In the genomic region with DNA sequence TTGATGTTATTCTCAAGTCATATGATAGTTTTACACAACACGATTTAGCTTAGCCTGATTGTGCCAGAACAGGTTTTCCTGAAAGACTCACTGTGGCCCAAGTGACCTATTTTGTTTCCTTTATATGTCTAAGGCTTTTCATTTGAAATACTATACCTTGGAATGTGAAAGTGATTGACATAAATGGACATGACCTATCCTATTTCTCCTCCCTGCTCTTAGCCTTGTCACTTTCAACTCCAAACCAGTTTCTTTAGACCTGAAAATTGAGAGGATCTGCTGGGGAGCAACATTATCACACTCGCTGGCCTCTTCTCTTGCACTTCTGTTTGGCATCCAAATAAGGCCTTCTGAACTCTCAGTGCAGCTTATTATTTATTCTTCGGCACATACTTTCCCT, we compare ENCODE assay signal across 20 cellular contexts.
DNase-seq lines count a peak whose midpoint lies in the region; ATAC-seq, FAIRE-seq and TF ChIP-seq lines count a peak whose summit lies in the region.
"Had no signal": no experiment of that assay in that cellular context is flagged by ENCODE, and none has a peak within 500 bp of the region (broad histone marks: within the 10 kb centered on the region; RNA-seq: fewer than 3 reads in every experiment).

No MANE protein-coding gene starts in this region.

- no peak for DNase-seq in astrocyte (ENCODE audit: low read depth)
- no peak for DNase-seq in neural progenitor cell (ENCODE audit: low spot score)
- DNase-seq in C1 segment of cervical spinal cord (lab: John Stamatoyannopoulos, UW) = no peak
- DNase-seq in HEK293T (ENCODE audit: extremely low spot score) = no peak
- no peak for DNase-seq in SW480 (ENCODE audit: low spot score)
- DNase-seq in activated CD4-positive, alpha-beta T cell treated with anti-CD3 and anti-CD28 coated beads, Interleukin-2, amount 10 ng/mL, durations not matched to agents 24 days and 14 days = no peak
- DNase-seq: activated CD4-positive, CD25-positive, alpha-beta regulatory T cell treated with anti-CD3 and anti-CD28 coated beads, Interleukin-2, amount 50 U/mL, for 72 hours; activated CD8-positive, alpha-beta memory T cell treated with anti-CD3 and anti-CD28 coated beads, Interleukin-2, amount 10 ng/mL, durations not matched to agents 7 days and 5 days; activated effector memory CD4-positive, alpha-beta T cell treated with Interleukin-2 at 50 U/mL for 16 hours; adrenal gland; naive B cell; NCI-H1417 treated with DMSO at 0.1 percent for 48 hours; Right ventricle myocardium superior; T1000 had no signal

- H2AFZ ChIP-seq in astrocyte (ENCODE audit: low read depth, low read length) (no peak overlapping the region), neural progenitor cell (replicated peaks) (no peak overlapping the region)
- H2AFZ ChIP-seq: parathyroid adenoma had no signal

- H3K36me3 ChIP-seq in astrocyte (ENCODE audit: insufficient read depth, low read length) = no peaks in the 10 kb centered on the region
- no peaks in the 10 kb centered on the region for H3K36me3 ChIP-seq in neural progenitor cell
- H3K36me3 ChIP-seq: adrenal gland, thoracic aorta had no signal

- FAIRE-seq in astrocyte (lab: Jason Lieb, UNC) = no peak
- FAIRE-seq: frontal cortex had no signal

- no peak overlapping the region for H3K9ac ChIP-seq in astrocyte (ENCODE audit: low read length)
- no peak overlapping the region for H3K9ac ChIP-seq in neural progenitor cell
- H3K9ac ChIP-seq: parathyroid adenoma had no signal

- H3K27me3 ChIP-seq in astrocyte (ENCODE audit: insufficient read depth, low read length) (no peaks in the 10 kb centered on the region), neural progenitor cell (no peaks in the 10 kb centered on the region)
- H3K27me3 ChIP-seq: adrenal gland had no signal

- no peaks in the 10 kb centered on the region for H3K9me3 Mint-ChIP-seq in astrocyte (ENCODE audit: unreplicated experiment)
- peaks cover 1% of the 10 kb centered on the region for H3K9me3 Mint-ChIP-seq in neural progenitor cell
- no peaks in the 10 kb centered on the region for H3K9me3 Mint-ChIP-seq in activated CD4-positive, alpha-beta T cell treated with anti-CD3 and anti-CD28 coated beads, Interleukin-2, amount 10 ng/mL, durations not matched to agents 24 days and 14 days

- H3K27ac ChIP-seq in astrocyte (ENCODE audit: low read depth, low read length) (no peak overlapping the region), neural progenitor cell (no peak overlapping the region)
- H3K27ac ChIP-seq: adrenal gland, parathyroid adenoma, thoracic aorta had no signal

- no peaks in the 10 kb centered on the region for H3F3A ChIP-seq in neural progenitor cell (ENCODE audit: low read depth)

- H4K20me1 ChIP-seq in astrocyte (ENCODE audit: insufficient read depth, low read length) = no peaks in the 10 kb centered on the region
- no peaks in the 10 kb centered on the region for H4K20me1 ChIP-seq in neural progenitor cell (ENCODE audit: low read depth)

- H3K4me3 ChIP-seq in astrocyte (ENCODE audit: insufficient read depth, low read depth, low read length) = no peak overlapping the region
- H3K4me3 ChIP-seq in neural progenitor cell = no peak overlapping the region
- H3K4me3 ChIP-seq: adrenal gland, thoracic aorta had no signal

- no peaks in the 10 kb centered on the region for H3K79me2 ChIP-seq in astrocyte (ENCODE audit: insufficient read depth, low read length)
- H3K79me2 ChIP-seq in neural progenitor cell (ENCODE audit: low read depth) = no peaks in the 10 kb centered on the region
- H3K79me2 ChIP-seq: parathyroid adenoma had no signal

- H3K9me3 ChIP-seq in astrocyte (ENCODE audit: insufficient read depth, low read depth, low read length) = no peaks in the 10 kb centered on the region
- H3K9me3 ChIP-seq in neural progenitor cell (ENCODE audit: low read depth) = no peaks in the 10 kb centered on the region
- H3K9me3 ChIP-seq: adrenal gland, thoracic aorta had no signal

- POLR2A ChIA-PET in HEK293T (lab: Yijun Ruan, JAX) = no interaction called here

- CTCF ChIA-PET in HEK293T (lab: Yijun Ruan, JAX) = interaction anchor here (0.6 kb wide), 1 partner anchor 47 kb away, joined by 3 read pairs; no protein-coding TSS in a partner anchor

- H3K4me1 ChIP-seq in astrocyte (ENCODE audit: insufficient read depth, low read length) (no peaks in the 10 kb centered on the region), neural progenitor cell (no peaks in the 10 kb centered on the region)
- H3K4me1 ChIP-seq: adrenal gland, parathyroid adenoma had no signal

- TF ChIP-seq CTCF in astrocyte (IDR thresholded peaks at IDR 0.05; ENCODE audit: insufficient read depth, low read depth, low read length) (no peak), neural progenitor cell (IDR thresholded peaks at IDR 0.05) (no peak)

- H3K36me3 Mint-ChIP-seq in astrocyte (ENCODE audit: low read depth, unreplicated experiment) = no peaks in the 10 kb centered on the region
- H3K36me3 Mint-ChIP-seq in neural progenitor cell = no peaks in the 10 kb centered on the region
- no peaks in the 10 kb centered on the region for H3K36me3 Mint-ChIP-seq in activated CD4-positive, alpha-beta T cell treated with anti-CD3 and anti-CD28 coated beads, Interleukin-2, amount 10 ng/mL, durations not matched to agents 24 days and 14 days (ENCODE audit: low read depth)
- H3K36me3 Mint-ChIP-seq: activated CD8-positive, alpha-beta memory T cell treated with anti-CD3 and anti-CD28 coated beads, Interleukin-2, amount 10 ng/mL, durations not matched to agents 7 days and 5 days; naive B cell had no signal

- H3K27me3 Mint-ChIP-seq in astrocyte (ENCODE audit: low read depth, unreplicated experiment) (no peaks in the 10 kb centered on the region), neural progenitor cell (ENCODE audit: insufficient read depth, low read depth) (peaks cover under 1% of the 10 kb centered on the region)
- H3K27me3 Mint-ChIP-seq in activated CD4-positive, alpha-beta T cell treated with anti-CD3 and anti-CD28 coated beads, Interleukin-2, amount 10 ng/mL, durations not matched to agents 24 days and 14 days = no peaks in the 10 kb centered on the region
- H3K27me3 Mint-ChIP-seq: activated CD8-positive, alpha-beta memory T cell treated with anti-CD3 and anti-CD28 coated beads, Interleukin-2, amount 10 ng/mL, durations not matched to agents 7 days and 5 days; central memory CD8-positive, alpha-beta T cell; naive B cell had no signal

- intact Hi-C loops in activated CD4-positive, alpha-beta T cell treated with anti-CD3 and anti-CD28 coated beads, Interleukin-2, amount 10 ng/mL, durations not matched to agents 24 days and 14 days (cut with micrococcal nuclease) = no loop called here

- peaks cover 23% of the 10 kb centered on the region for H3K4me1 Mint-ChIP-seq in astrocyte (ENCODE audit: low read depth, unreplicated experiment)
- H3K4me1 Mint-ChIP-seq in neural progenitor cell = peaks cover 11% of the 10 kb centered on the region
- H3K4me1 Mint-ChIP-seq in activated CD4-positive, alpha-beta T cell treated with anti-CD3 and anti-CD28 coated beads, Interleukin-2, amount 10 ng/mL, durations not matched to agents 24 days and 14 days = no peaks in the 10 kb centered on the region
- H3K4me1 Mint-ChIP-seq: activated CD8-positive, alpha-beta memory T cell treated with anti-CD3 and anti-CD28 coated beads, Interleukin-2, amount 10 ng/mL, durations not matched to agents 7 days and 5 days; central memory CD8-positive, alpha-beta T cell had no signal

- H3K27ac Mint-ChIP-seq in astrocyte (ENCODE audit: unreplicated experiment) (peak overlapping the region; percentile 87), neural progenitor cell (peak overlapping the region; percentile 15)
- no peak overlapping the region for H3K27ac Mint-ChIP-seq in activated CD4-positive, alpha-beta T cell treated with anti-CD3 and anti-CD28 coated beads, Interleukin-2, amount 10 ng/mL, durations not matched to agents 24 days and 14 days
- H3K27ac Mint-ChIP-seq: activated CD8-positive, alpha-beta memory T cell treated with anti-CD3 and anti-CD28 coated beads, Interleukin-2, amount 10 ng/mL, durations not matched to agents 7 days and 5 days; naive B cell had no signal

- H3K4me3 Mint-ChIP-seq in astrocyte (ENCODE audit: unreplicated experiment) (peak overlapping the region; percentile 28), neural progenitor cell (no peak overlapping the region)
- H3K4me3 Mint-ChIP-seq in activated CD4-positive, alpha-beta T cell treated with anti-CD3 and anti-CD28 coated beads, Interleukin-2, amount 10 ng/mL, durations not matched to agents 24 days and 14 days = no peak overlapping the region
- H3K4me3 Mint-ChIP-seq: activated CD8-positive, alpha-beta memory T cell treated with anti-CD3 and anti-CD28 coated beads, Interleukin-2, amount 10 ng/mL, durations not matched to agents 7 days and 5 days; central memory CD8-positive, alpha-beta T cell; naive B cell had no signal

- ATAC-seq in GM18868 (IDR thresholded peaks at IDR 0.05; ENCODE audit: unreplicated experiment) (peak; percentile 7), HG02610 (IDR thresholded peaks at IDR 0.05; ENCODE audit: unreplicated experiment) (peak; percentile 24)
- ATAC-seq: activated CD8-positive, alpha-beta memory T cell treated with anti-CD3 and anti-CD28 coated beads, Interleukin-2, amount 10 ng/mL, durations not matched to agents 7 days and 5 days had no signal

- H3K4me2 ChIP-seq in astrocyte (ENCODE audit: low read length) = peak overlapping the region; percentile 7
- H3K4me2 ChIP-seq in neural progenitor cell = no peak overlapping the region

TF ChIP-seq in HEK293T, 16 proteins besides CTCF, POLR2A, EP300 and RAD21:
- TF ChIP-seq FOXK2 (IDR thresholded peaks at IDR 0.05) (no peak), TARDBP (IDR thresholded peaks at IDR 0.05) (no peak), HDGF (IDR thresholded peaks at IDR 0.05; ENCODE audit: borderline replicate concordance) (no peak), BHLHE40 (IDR thresholded peaks at IDR 0.05; ENCODE audit: borderline replicate concordance) (no peak), NFRKB (IDR thresholded peaks at IDR 0.05) (no peak), SP1 (IDR thresholded peaks at IDR 0.05) (no peak)
- TF ChIP-seq, protein P1, sequence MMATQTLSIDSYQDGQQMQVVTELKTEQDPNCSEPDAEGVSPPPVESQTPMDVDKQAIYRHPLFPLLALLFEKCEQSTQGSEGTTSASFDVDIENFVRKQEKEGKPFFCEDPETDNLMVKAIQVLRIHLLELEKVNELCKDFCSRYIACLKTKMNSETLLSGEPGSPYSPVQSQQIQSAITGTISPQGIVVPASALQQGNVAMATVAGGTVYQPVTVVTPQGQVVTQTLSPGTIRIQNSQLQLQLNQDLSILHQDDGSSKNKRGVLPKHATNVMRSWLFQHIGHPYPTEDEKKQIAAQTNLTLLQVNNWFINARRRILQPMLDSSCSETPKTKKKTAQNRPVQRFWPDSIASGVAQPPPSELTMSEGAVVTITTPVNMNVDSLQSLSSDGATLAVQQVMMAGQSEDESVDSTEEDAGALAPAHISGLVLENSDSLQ (IDR thresholded peaks at IDR 0.05) = no peak
